26 cellular contexts compared by ENCODE assay signal in genomic region chr1:55055951-55056631, GRCh38. TPM values are rescaled to one million over a fixed set of nuclear protein-coding genes. Genes with fewer than 3 reads are reported as not detected.
"Had no signal": no experiment of that assay in that cellular context is flagged by ENCODE, and none has a peak within 500 bp of the region (broad histone marks: within the 10 kb centered on the region; RNA-seq: fewer than 3 reads in every experiment).

No MANE protein-coding gene starts in this region.

- DNase-seq: activated CD4-positive, alpha-beta T cell treated with anti-CD3 and anti-CD28 coated beads for 1 hour; activated naive CD4-positive, alpha-beta T cell; activated T-cell treated with anti-CD3 and anti-CD28 coated beads, Interleukin-2, amount 50 U/mL, for 4 hours; amniotic stem cell; cortex of kidney; endodermal cell; esophagus squamous epithelium; hippocampal formation; left ventricle myocardium superior; mucosa of descending colon; naive B cell; stimulated activated CD4-positive, alpha-beta T cell treated with anti-CD3 and anti-CD28 coated beads, Interleukin-4, amount 100 ng/mL, for 1 hour; stimulated activated naive CD4-positive, alpha-beta T cell; substantia nigra; T-cell; uterus had no signal

- H3K9me3 ChIP-seq: breast epithelium, esophagus squamous epithelium, gastrocnemius medialis, mucosa of descending colon, prostate gland, tibial nerve, uterus had no signal

- H3K4me3 Mint-ChIP-seq: activated naive CD8-positive, alpha-beta T cell; activated T-cell treated with anti-CD3 and anti-CD28 coated beads, Interleukin-2, amount 50 U/mL, for 4 hours; endodermal cell; T-cell; T-helper 2 cell treated with Interferon-gamma antibody and Interleukin-4, amounts not matched to agents 5 μg/mL and 100 μg/mL, for 36 hours had no signal

- H3K27me3 Mint-ChIP-seq: T-cell had no signal

- H3K4me1 Mint-ChIP-seq: endodermal cell, T-cell had no signal

- H3K36me3 ChIP-seq: breast epithelium, gastrocnemius medialis, prostate gland, tibial nerve, uterus had no signal

- H3K27me3 ChIP-seq: breast epithelium, esophagus squamous epithelium, gastrocnemius medialis, tibial nerve, uterus had no signal

- H3K27ac ChIP-seq: breast epithelium, esophagus squamous epithelium, prostate gland, tibial nerve, uterus, VCaP had no signal

- H3K36me3 Mint-ChIP-seq: activated naive CD8-positive, alpha-beta T cell; naive B cell; T-cell had no signal

- ATAC-seq: activated T-cell treated with anti-CD3 and anti-CD28 coated beads, Interleukin-2, amount 50 U/mL, for 4 hours; left ventricle myocardium superior; mucosa of descending colon; T-cell had no signal

- H3K4me3 ChIP-seq: breast epithelium, esophagus squamous epithelium, gastrocnemius medialis, mucosa of descending colon, prostate gland, tibial nerve, uterus had no signal

- H3K9me3 Mint-ChIP-seq: activated T-cell treated with anti-CD3 and anti-CD28 coated beads, Interleukin-2, amount 50 U/mL, for 4 hours; activated T-helper 2 cell treated with anti-CD3 and anti-CD28 coated beads, Interferon-gamma antibody, Interleukin-2, Interleukin-4, amounts not matched to agents 10 μg/mL and 5 μg/mL and 100 μg/mL, durations not matched to agents 14 hours and 24 hours and 36 hours; endodermal cell; T-cell; T-helper 2 cell treated with Interferon-gamma antibody and Interleukin-4, amounts not matched to agents 5 μg/mL and 100 μg/mL, for 36 hours had no signal

- H3K27ac Mint-ChIP-seq: activated naive CD8-positive, alpha-beta T cell; activated T-helper 2 cell treated with anti-CD3 and anti-CD28 coated beads, Interferon-gamma antibody, Interleukin-2, Interleukin-4, amounts not matched to agents 10 μg/mL and 5 μg/mL and 100 μg/mL, durations not matched to agents 14 hours and 24 hours and 36 hours; endodermal cell; naive B cell; T-cell; T-helper 2 cell treated with Interferon-gamma antibody and Interleukin-4, amounts not matched to agents 5 μg/mL and 100 μg/mL, for 36 hours had no signal

- H3K4me1 ChIP-seq: breast epithelium, prostate gland, uterus had no signal

RNA-seq across cellular contexts. Expression of gene PCSK9, which starts 16.7 kb away (rescaled TPM):
- total RNA-seq: left ventricle myocardium superior had no signal
- polyA plus RNA-seq: neural cell had no signal

RNA-seq across cellular contexts. Expression of gene BSND, which starts 57.4 kb away (rescaled TPM):
- total RNA-seq: activated T-cell treated with anti-CD3 and anti-CD28 coated beads, Interleukin-2, amount 50 U/mL, for 4 hours; activated T-helper 2 cell treated with anti-CD3 and anti-CD28 coated beads, Interferon-gamma antibody, Interleukin-2, Interleukin-4, amounts not matched to agents 10 μg/mL and 5 μg/mL and 100 μg/mL, durations not matched to agents 14 hours and 24 hours and 36 hours; esophagus squamous epithelium; gastrocnemius medialis; left ventricle myocardium superior; mucosa of descending colon; omental fat pad; T-cell; tibial nerve; uterus had no signal
- polyA plus RNA-seq: neural cell had no signal
